ENCODE assay signal across 1 cellular context in the genomic region with DNA sequence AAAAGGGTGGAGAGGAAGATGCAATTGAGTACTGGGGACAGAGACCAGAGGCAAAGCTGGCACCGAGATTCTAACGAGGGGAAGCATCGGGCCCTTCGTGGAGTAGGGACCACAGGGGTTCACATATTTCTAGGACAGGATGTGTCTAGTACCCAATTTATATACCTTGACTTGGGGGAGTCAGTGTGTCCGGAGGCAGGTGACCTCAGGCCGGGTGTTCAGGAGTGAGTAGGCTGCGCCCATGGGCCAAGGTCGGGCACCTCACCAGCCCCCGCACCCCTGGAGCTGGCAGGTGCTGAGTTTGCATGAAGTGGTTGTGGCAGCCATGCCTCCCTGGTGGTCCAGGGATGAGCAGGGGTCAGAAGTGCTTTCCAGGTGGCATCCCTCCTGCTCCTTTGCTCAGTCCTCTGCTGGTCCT.
TF ChIP-seq lines count a peak whose summit lies in the region.

No MANE protein-coding gene starts in this region.

TF ChIP-seq in HepG2, 621 proteins besides CTCF, POLR2A, EP300 and RAD21 (continued from another document):
- TF ChIP-seq ELF4 (CRISPR knock-in tag; IDR thresholded peaks at IDR 0.05; ENCODE audit: borderline replicate concordance), result 0 out of 2 replicates have a peak, but pooled peaks have one; percentile 29
